Comparison of ENCODE assay signal across 1 cellular context in the genomic region with DNA sequence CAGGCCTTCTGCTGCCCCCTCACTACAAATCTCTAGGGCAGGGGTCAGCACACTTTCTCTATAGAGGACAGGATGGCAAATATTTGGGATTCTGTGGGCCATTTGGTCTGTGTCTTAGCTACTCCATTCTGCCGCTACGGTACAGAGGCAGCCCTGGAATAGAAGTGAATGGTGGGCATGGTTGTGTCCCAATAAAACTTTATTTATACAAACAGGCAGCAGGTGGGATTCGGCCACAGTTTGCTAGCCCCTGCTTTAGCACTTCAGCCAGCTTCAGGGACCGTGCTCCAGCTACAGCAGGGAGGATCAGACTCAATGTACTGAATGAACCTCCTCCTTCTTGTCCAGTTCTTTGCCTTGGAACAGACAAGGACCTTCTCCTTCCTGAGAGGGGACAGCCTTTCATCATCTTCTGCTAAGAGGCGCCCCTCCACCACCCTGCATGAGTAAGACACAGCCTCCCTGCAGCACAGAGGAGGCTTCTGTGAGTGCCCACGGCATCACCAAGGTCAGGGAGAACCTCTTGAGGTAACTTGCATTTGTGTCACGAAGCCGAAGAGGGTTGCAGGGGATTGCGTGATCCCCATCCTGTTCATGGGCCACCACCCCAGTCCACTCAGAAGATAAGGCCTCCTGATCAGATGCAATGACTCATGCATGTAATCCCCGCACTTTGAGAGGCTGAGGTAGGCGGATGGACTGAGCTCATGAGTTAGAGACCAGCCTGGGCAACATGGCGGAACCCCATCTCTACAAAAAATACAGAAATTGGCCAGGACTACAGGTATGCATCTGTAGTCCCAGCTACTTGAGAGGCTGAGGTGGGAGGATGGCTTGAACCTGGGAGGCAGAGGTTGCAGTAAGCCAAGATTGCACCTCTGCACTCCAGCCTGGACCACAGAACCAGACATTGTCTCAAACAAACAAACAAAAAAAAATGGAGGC.
TF ChIP-seq lines count a peak whose summit lies in the region.

No MANE protein-coding gene starts in this region.

TF ChIP-seq in K562, 482 proteins besides CTCF, POLR2A, EP300 and RAD21 (continued from another document and continues in another):
- TF ChIP-seq, protein P1, sequence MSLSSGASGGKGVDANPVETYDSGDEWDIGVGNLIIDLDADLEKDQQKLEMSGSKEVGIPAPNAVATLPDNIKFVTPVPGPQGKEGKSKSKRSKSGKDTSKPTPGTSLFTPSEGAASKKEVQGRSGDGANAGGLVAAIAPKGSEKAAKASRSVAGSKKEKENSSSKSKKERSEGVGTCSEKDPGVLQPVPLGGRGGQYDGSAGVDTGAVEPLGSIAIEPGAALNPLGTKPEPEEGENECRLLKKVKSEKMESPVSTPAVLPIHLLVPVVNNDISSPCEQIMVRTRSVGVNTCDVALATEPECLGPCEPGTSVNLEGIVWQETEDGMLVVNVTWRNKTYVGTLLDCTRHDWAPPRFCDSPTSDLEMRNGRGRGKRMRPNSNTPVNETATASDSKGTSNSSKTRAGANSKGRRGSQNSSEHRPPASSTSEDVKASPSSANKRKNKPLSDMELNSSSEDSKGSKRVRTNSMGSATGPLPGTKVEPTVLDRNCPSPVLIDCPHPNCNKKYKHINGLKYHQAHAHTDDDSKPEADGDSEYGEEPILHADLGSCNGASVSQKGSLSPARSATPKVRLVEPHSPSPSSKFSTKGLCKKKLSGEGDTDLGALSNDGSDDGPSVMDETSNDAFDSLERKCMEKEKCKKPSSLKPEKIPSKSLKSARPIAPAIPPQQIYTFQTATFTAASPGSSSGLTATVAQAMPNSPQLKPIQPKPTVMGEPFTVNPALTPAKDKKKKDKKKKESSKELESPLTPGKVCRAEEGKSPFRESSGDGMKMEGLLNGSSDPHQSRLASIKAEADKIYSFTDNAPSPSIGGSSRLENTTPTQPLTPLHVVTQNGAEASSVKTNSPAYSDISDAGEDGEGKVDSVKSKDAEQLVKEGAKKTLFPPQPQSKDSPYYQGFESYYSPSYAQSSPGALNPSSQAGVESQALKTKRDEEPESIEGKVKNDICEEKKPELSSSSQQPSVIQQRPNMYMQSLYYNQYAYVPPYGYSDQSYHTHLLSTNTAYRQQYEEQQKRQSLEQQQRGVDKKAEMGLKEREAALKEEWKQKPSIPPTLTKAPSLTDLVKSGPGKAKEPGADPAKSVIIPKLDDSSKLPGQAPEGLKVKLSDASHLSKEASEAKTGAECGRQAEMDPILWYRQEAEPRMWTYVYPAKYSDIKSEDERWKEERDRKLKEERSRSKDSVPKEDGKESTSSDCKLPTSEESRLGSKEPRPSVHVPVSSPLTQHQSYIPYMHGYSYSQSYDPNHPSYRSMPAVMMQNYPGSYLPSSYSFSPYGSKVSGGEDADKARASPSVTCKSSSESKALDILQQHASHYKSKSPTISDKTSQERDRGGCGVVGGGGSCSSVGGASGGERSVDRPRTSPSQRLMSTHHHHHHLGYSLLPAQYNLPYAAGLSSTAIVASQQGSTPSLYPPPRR (CRISPR knock-in tag; IDR thresholded peaks at IDR 0.05; ENCODE audit: borderline replicate concordance): no peak
- no peak for TF ChIP-seq ZNF316 (IDR thresholded peaks at IDR 0.05)
- TF ChIP-seq CTBP1 (IDR thresholded peaks at IDR 0.05; ENCODE audit: borderline replicate concordance): peak; percentile 90
- no peak for TF ChIP-seq XRCC5 (IDR thresholded peaks at IDR 0.05; ENCODE audit: low read depth, low read length)
- no peak for TF ChIP-seq KLF10 (CRISPR knock-in tag; IDR thresholded peaks at IDR 0.05)
- peak; percentile 84 for TF ChIP-seq EP400 (IDR thresholded peaks at IDR 0.05)
- TF ChIP-seq ZBED1 (IDR thresholded peaks at IDR 0.05): no peak
- peak; percentile 82 for TF ChIP-seq DDX20 (tag; IDR thresholded peaks at IDR 0.05; ENCODE audit: low read depth)
- TF ChIP-seq, protein P2, sequence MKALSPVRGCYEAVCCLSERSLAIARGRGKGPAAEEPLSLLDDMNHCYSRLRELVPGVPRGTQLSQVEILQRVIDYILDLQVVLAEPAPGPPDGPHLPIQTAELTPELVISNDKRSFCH (CRISPR knock-in tag; IDR thresholded peaks at IDR 0.05): no peak
- TF ChIP-seq, protein P2 (tag; IDR thresholded peaks at IDR 0.05): no peak
- no peak for TF ChIP-seq SREBF2 (CRISPR knock-in tag; IDR thresholded peaks at IDR 0.05)
- TF ChIP-seq ZNF584 (CRISPR knock-in tag; IDR thresholded peaks at IDR 0.05; ENCODE audit: low read depth): peak; percentile 97; the same call in 1 of the 2 replicates
- TF ChIP-seq, protein P3, sequence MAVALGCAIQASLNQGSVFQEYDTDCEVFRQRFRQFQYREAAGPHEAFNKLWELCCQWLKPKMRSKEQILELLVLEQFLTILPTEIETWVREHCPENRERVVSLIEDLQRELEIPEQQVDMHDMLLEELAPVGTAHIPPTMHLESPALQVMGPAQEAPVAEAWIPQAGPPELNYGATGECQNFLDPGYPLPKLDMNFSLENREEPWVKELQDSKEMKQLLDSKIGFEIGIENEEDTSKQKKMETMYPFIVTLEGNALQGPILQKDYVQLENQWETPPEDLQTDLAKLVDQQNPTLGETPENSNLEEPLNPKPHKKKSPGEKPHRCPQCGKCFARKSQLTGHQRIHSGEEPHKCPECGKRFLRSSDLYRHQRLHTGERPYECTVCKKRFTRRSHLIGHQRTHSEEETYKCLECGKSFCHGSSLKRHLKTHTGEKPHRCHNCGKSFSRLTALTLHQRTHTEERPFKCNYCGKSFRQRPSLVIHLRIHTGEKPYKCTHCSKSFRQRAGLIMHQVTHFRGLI (CRISPR knock-in tag; IDR thresholded peaks at IDR 0.05): peak; percentile 58
- no peak for TF ChIP-seq ZNF384 (IDR thresholded peaks at IDR 0.05; ENCODE audit: low read depth, low read length)
- TF ChIP-seq, protein P4, sequence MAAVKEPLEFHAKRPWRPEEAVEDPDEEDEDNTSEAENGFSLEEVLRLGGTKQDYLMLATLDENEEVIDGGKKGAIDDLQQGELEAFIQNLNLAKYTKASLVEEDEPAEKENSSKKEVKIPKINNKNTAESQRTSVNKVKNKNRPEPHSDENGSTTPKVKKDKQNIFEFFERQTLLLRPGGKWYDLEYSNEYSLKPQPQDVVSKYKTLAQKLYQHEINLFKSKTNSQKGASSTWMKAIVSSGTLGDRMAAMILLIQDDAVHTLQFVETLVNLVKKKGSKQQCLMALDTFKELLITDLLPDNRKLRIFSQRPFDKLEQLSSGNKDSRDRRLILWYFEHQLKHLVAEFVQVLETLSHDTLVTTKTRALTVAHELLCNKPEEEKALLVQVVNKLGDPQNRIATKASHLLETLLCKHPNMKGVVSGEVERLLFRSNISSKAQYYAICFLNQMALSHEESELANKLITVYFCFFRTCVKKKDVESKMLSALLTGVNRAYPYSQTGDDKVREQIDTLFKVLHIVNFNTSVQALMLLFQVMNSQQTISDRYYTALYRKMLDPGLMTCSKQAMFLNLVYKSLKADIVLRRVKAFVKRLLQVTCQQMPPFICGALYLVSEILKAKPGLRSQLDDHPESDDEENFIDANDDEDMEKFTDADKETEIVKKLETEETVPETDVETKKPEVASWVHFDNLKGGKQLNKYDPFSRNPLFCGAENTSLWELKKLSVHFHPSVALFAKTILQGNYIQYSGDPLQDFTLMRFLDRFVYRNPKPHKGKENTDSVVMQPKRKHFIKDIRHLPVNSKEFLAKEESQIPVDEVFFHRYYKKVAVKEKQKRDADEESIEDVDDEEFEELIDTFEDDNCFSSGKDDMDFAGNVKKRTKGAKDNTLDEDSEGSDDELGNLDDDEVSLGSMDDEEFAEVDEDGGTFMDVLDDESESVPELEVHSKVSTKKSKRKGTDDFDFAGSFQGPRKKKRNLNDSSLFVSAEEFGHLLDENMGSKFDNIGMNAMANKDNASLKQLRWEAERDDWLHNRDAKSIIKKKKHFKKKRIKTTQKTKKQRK (IDR thresholded peaks at IDR 0.05; ENCODE audit: borderline replicate concordance, low read depth, low read length): no peak
- no peak; the same call in 1 of the 2 replicates for TF ChIP-seq GTF2E2 (tag; IDR thresholded peaks at IDR 0.05)
- TF ChIP-seq, protein P5, sequence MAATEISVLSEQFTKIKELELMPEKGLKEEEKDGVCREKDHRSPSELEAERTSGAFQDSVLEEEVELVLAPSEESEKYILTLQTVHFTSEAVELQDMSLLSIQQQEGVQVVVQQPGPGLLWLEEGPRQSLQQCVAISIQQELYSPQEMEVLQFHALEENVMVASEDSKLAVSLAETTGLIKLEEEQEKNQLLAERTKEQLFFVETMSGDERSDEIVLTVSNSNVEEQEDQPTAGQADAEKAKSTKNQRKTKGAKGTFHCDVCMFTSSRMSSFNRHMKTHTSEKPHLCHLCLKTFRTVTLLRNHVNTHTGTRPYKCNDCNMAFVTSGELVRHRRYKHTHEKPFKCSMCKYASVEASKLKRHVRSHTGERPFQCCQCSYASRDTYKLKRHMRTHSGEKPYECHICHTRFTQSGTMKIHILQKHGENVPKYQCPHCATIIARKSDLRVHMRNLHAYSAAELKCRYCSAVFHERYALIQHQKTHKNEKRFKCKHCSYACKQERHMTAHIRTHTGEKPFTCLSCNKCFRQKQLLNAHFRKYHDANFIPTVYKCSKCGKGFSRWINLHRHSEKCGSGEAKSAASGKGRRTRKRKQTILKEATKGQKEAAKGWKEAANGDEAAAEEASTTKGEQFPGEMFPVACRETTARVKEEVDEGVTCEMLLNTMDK (IDR thresholded peaks at IDR 0.05; ENCODE audit: borderline replicate concordance, insufficient read depth, low read depth, low read length, poor library complexity, severe bottlenecking): no peak
- TF ChIP-seq, protein P6, sequence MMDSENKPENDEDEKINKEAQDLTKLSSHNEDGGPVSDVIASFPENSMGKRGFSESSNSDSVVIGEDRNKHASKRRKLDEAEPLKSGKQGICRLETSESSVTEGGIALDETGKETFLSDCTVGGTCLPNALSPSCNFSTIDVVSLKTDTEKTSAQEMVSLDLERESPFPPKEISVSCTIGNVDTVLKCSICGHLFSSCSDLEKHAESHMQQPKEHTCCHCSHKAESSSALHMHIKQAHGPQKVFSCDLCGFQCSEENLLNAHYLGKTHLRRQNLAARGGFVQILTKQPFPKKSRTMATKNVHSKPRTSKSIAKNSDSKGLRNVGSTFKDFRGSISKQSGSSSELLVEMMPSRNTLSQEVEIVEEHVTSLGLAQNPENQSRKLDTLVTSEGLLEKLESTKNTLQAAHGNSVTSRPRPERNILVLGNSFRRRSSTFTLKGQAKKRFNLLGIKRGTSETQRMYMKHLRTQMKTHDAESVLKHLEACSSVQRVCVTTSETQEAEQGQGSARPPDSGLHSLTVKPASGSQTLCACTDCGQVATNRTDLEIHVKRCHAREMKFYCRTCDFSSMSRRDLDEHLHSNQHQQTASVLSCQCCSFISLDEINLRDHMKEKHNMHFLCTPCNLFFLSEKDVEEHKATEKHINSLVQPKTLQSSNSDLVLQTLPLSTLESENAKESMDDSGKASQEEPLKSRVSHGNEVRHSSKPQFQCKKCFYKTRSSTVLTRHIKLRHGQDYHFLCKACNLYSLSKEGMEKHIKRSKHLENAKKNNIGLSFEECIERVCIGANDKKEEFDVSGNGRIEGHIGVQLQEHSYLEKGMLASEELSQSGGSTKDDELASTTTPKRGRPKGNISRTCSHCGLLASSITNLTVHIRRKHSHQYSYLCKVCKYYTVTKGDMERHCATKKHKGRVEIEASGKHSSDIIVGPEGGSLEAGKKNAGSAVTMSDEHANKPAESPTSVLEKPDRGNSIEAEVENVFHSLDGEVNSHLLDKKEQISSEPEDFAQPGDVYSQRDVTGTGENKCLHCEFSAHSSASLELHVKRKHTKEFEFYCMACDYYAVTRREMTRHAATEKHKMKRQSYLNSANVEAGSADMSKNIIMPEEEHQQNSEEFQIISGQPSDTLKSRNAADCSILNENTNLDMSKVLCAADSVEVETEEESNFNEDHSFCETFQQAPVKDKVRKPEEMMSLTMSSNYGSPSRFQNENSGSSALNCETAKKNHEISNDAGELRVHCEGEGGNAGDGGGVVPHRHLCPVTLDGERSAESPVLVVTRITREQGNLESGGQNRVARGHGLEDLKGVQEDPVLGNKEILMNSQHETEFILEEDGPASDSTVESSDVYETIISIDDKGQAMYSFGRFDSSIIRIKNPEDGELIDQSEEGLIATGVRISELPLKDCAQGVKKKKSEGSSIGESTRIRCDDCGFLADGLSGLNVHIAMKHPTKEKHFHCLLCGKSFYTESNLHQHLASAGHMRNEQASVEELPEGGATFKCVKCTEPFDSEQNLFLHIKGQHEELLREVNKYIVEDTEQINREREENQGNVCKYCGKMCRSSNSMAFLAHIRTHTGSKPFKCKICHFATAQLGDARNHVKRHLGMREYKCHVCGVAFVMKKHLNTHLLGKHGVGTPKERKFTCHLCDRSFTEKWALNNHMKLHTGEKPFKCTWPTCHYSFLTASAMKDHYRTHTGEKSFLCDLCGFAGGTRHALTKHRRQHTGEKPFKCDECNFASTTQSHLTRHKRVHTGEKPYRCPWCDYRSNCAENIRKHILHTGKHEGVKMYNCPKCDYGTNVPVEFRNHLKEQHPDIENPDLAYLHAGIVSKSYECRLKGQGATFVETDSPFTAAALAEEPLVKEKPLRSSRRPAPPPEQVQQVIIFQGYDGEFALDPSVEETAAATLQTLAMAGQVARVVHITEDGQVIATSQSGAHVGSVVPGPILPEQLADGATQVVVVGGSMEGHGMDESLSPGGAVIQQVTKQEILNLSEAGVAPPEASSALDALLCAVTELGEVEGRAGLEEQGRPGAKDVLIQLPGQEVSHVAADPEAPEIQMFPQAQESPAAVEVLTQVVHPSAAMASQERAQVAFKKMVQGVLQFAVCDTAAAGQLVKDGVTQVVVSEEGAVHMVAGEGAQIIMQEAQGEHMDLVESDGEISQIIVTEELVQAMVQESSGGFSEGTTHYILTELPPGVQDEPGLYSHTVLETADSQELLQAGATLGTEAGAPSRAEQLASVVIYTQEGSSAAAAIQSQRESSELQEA (IDR thresholded peaks at IDR 0.05; ENCODE audit: low read depth): no peak
- TF ChIP-seq GATAD2A (IDR thresholded peaks at IDR 0.05): no peak
- TF ChIP-seq ZNF140 (CRISPR knock-in tag; IDR thresholded peaks at IDR 0.05): no peak
- TF ChIP-seq, protein P7, sequence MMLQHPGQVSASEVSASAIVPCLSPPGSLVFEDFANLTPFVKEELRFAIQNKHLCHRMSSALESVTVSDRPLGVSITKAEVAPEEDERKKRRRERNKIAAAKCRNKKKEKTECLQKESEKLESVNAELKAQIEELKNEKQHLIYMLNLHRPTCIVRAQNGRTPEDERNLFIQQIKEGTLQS (IDR thresholded peaks at IDR 0.05): peak; percentile 99
- TF ChIP-seq, protein P7 (CRISPR knock-in tag; conservative IDR thresholded peaks at IDR 0.05): no peak
- TF ChIP-seq HDAC2 (IDR thresholded peaks at IDR 0.05): peak; percentile 69; the same call in 1 of the 2 replicates
- TF ChIP-seq TCF3 (CRISPR knock-in tag; IDR thresholded peaks at IDR 0.05): peak; percentile 37; the same call in 1 of the 2 replicates
- TF ChIP-seq, protein P8, sequence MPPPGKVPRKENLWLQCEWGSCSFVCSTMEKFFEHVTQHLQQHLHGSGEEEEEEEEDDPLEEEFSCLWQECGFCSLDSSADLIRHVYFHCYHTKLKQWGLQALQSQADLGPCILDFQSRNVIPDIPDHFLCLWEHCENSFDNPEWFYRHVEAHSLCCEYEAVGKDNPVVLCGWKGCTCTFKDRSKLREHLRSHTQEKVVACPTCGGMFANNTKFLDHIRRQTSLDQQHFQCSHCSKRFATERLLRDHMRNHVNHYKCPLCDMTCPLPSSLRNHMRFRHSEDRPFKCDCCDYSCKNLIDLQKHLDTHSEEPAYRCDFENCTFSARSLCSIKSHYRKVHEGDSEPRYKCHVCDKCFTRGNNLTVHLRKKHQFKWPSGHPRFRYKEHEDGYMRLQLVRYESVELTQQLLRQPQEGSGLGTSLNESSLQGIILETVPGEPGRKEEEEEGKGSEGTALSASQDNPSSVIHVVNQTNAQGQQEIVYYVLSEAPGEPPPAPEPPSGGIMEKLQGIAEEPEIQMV (tag; conservative IDR thresholded peaks at IDR 0.05; ENCODE audit: low read depth): peak; percentile 20; the same call in 1 of the 2 replicates
